ENCODE assay signal across 23 cellular contexts in genomic region chr16:66882702-66883101, GRCh38. TPM values are rescaled to one million over a fixed set of nuclear protein-coding genes. Genes with fewer than 3 reads are reported as not detected.
DNase-seq lines count a peak whose midpoint lies in the region; ATAC-seq and TF ChIP-seq lines count a peak whose summit lies in the region.
"Had no signal": no experiment of that assay in that cellular context is flagged by ENCODE, and none has a peak within 500 bp of the region (broad histone marks: within the 10 kb centered on the region; RNA-seq: fewer than 3 reads in every experiment).

No MANE protein-coding gene starts in this region.

- peaks cover 54% of the 10 kb centered on the region for H3K4me1 Mint-ChIP-seq in activated CD4-positive, alpha-beta memory T cell treated with anti-CD3 and anti-CD28 coated beads for 36 hours (ENCODE audit: low read depth)
- peaks cover 60% of the 10 kb centered on the region for H3K4me1 Mint-ChIP-seq in activated CD4-positive, alpha-beta memory T cell treated with anti-CD3 and anti-CD28 coated beads, Interleukin-2, amount 10 ng/mL, durations not matched to agents 7 days and 5 days
- H3K4me1 Mint-ChIP-seq in nephron = peaks cover 11% of the 10 kb centered on the region

- H4K20me1 ChIP-seq in BLaER1 = peaks cover 65% of the 10 kb centered on the region

- in situ Hi-C loops in Panc1 (cut with HindIII; ENCODE audit: low pct_unique_long_range_greater_than_20kb, low sequenced_read_pairs) = no loop called here

- ATAC-seq in Panc1 (no peak), GM21367 (IDR thresholded peaks at IDR 0.05; ENCODE audit: unreplicated experiment) (no peak)
- ATAC-seq: K562 had no signal

- no peaks in the 10 kb centered on the region for H3K27me3 Mint-ChIP-seq in activated CD4-positive, alpha-beta memory T cell treated with anti-CD3 and anti-CD28 coated beads for 36 hours
- H3K27me3 Mint-ChIP-seq in activated CD4-positive, alpha-beta memory T cell treated with anti-CD3 and anti-CD28 coated beads, Interleukin-2, amount 10 ng/mL, durations not matched to agents 7 days and 5 days = no peaks in the 10 kb centered on the region
- H3K27me3 Mint-ChIP-seq in nephron (ENCODE audit: low read depth) = peaks cover 15% of the 10 kb centered on the region
- H3K27me3 Mint-ChIP-seq: CD4-positive, CD25-positive, alpha-beta regulatory T cell had no signal

- H3K27me3 ChIP-seq in BLaER1 (no peaks in the 10 kb centered on the region), Panc1 (ENCODE audit: control insufficient read depth, insufficient read depth, low read length) (no peaks in the 10 kb centered on the region)

- no peak for DNase-seq in activated CD4-positive, alpha-beta memory T cell treated with anti-CD3 and anti-CD28 coated beads for 36 hours
- no peak for DNase-seq in activated CD4-positive, alpha-beta memory T cell treated with anti-CD3 and anti-CD28 coated beads, Interleukin-2, amount 10 ng/mL, durations not matched to agents 7 days and 5 days
- no peak for DNase-seq in Panc1 (ENCODE audit: low read depth, low spot score)
- no peak for DNase-seq in HuH-7.5 (ENCODE audit: low spot score)
- DNase-seq in HK-2 (ENCODE audit: unreplicated experiment) = no peak
- DNase-seq: 8988T; Caco-2; CD4-positive, CD25-positive, alpha-beta regulatory T cell; GDM1; H9; NCI-H1417; NCI-H187; NCI-H2107; NCI-H510A; NCI-H748 treated with DMSO at 0.1 percent for 48 hours; RPMI8226; SIG-M5 had no signal

- peaks cover 3% of the 10 kb centered on the region for H3K9me3 Mint-ChIP-seq in activated CD4-positive, alpha-beta memory T cell treated with anti-CD3 and anti-CD28 coated beads for 36 hours
- no peaks in the 10 kb centered on the region for H3K9me3 Mint-ChIP-seq in activated CD4-positive, alpha-beta memory T cell treated with anti-CD3 and anti-CD28 coated beads, Interleukin-2, amount 10 ng/mL, durations not matched to agents 7 days and 5 days
- H3K9me3 Mint-ChIP-seq in nephron = no peaks in the 10 kb centered on the region
- H3K9me3 Mint-ChIP-seq: CD4-positive, CD25-positive, alpha-beta regulatory T cell; H9 had no signal

- TF ChIP-seq CTCF in Panc1 (IDR thresholded peaks at IDR 0.05) = no peak
- no peak for TF ChIP-seq CTCF in nephron (IDR thresholded peaks at IDR 0.05; ENCODE audit: unreplicated experiment in 3 of 3)

- H3K9me3 ChIP-seq in BLaER1 (no peaks in the 10 kb centered on the region), Panc1 (ENCODE audit: control insufficient read depth, insufficient read depth, low read depth, low read length) (no peaks in the 10 kb centered on the region)
- H3K9me3 ChIP-seq: Caco-2 had no signal

- CTCF ChIA-PET in activated CD4-positive, alpha-beta memory T cell treated with anti-CD3 and anti-CD28 coated beads for 36 hours (lab: Charles Lee) = interaction anchor here (0.6 to 5.3 kb wide), 6 partner anchors 10 to 92 kb away, joined by 3 to 41 read pairs (median 12); partner anchors contain the start of gene NAE1
- CTCF ChIA-PET in activated CD4-positive, alpha-beta memory T cell treated with anti-CD3 and anti-CD28 coated beads, Interleukin-2, amount 10 ng/mL, durations not matched to agents 7 days and 5 days (lab: Charles Lee) = interaction anchor here (1.3 to 4.3 kb wide), 7 partner anchors 10 to 52 kb away, joined by 3 to 35 read pairs (median 13); partner anchors contain the start of gene NAE1
- CTCF ChIA-PET in Panc1 (lab: Charles Lee) = no interaction called here

- H3K4me1 ChIP-seq in BLaER1 (peaks cover 87% of the 10 kb centered on the region), Panc1 (ENCODE audit: control insufficient read depth, insufficient read depth, low read length) (peaks cover 12% of the 10 kb centered on the region; the same call in 1 of the 2 replicates)

- POLR2A ChIA-PET in activated CD4-positive, alpha-beta memory T cell treated with anti-CD3 and anti-CD28 coated beads for 36 hours (lab: Charles Lee) = interaction anchor here (0.8 to 2.7 kb wide), 2 partner anchors 10 to 118 kb away, joined by 3 to 9 read pairs; no protein-coding TSS in a partner anchor
- POLR2A ChIA-PET in activated CD4-positive, alpha-beta memory T cell treated with anti-CD3 and anti-CD28 coated beads, Interleukin-2, amount 10 ng/mL, durations not matched to agents 7 days and 5 days (lab: Charles Lee) = interaction anchor here (0.9 kb wide), 1 partner anchor 52 kb away, joined by 4 read pairs; the partner anchor contains the start of gene NAE1
- POLR2A ChIA-PET in Panc1 (lab: Charles Lee) = no interaction called here

- peak overlapping the region; percentile 45; the same call in 1 of the 2 replicates for H3K4me2 ChIP-seq in BLaER1

- no peak overlapping the region for H3K4me3 ChIP-seq in BLaER1
- no peak overlapping the region for H3K4me3 ChIP-seq in Panc1 (ENCODE audit: low read depth in 2 of 2, low read length in 2 of 2)
- H3K4me3 ChIP-seq: K562 had no signal

- H3K36me3 Mint-ChIP-seq in activated CD4-positive, alpha-beta memory T cell treated with anti-CD3 and anti-CD28 coated beads for 36 hours = peaks cover 40% of the 10 kb centered on the region
- peaks cover 26% of the 10 kb centered on the region for H3K36me3 Mint-ChIP-seq in activated CD4-positive, alpha-beta memory T cell treated with anti-CD3 and anti-CD28 coated beads, Interleukin-2, amount 10 ng/mL, durations not matched to agents 7 days and 5 days (ENCODE audit: low read depth)
- H3K36me3 Mint-ChIP-seq in nephron (ENCODE audit: low read depth) = peaks cover 22% of the 10 kb centered on the region

- intact Hi-C loops in activated CD4-positive, alpha-beta memory T cell treated with anti-CD3 and anti-CD28 coated beads for 36 hours (cut with micrococcal nuclease) = no loop called here
- intact Hi-C loops in Panc1 (cut with micrococcal nuclease; ENCODE audit: unreplicated experiment) = no loop called here

- no peak overlapping the region for H3K9ac ChIP-seq in BLaER1

- no peak overlapping the region for H3K27ac Mint-ChIP-seq in activated CD4-positive, alpha-beta memory T cell treated with anti-CD3 and anti-CD28 coated beads for 36 hours
- H3K27ac Mint-ChIP-seq in activated CD4-positive, alpha-beta memory T cell treated with anti-CD3 and anti-CD28 coated beads, Interleukin-2, amount 10 ng/mL, durations not matched to agents 7 days and 5 days = no peak overlapping the region
- H3K27ac Mint-ChIP-seq in nephron = no peak overlapping the region
- H3K27ac Mint-ChIP-seq: CD4-positive, CD25-positive, alpha-beta regulatory T cell; H9 had no signal

- TSS peak; percentile 39 for BruUV-seq in Panc1 (replicated peaks; lab: Mats Ljungman, UMichigan)

- H3K36me3 ChIP-seq in BLaER1 = peaks cover 46% of the 10 kb centered on the region
- no peaks in the 10 kb centered on the region for H3K36me3 ChIP-seq in Panc1 (ENCODE audit: control insufficient read depth, insufficient read depth, low read length)

- no peak overlapping the region for H3K27ac ChIP-seq in BLaER1
- H3K27ac ChIP-seq in Panc1 (ENCODE audit: low read length) = no peak overlapping the region

- H3K4me3 Mint-ChIP-seq in activated CD4-positive, alpha-beta memory T cell treated with anti-CD3 and anti-CD28 coated beads for 36 hours = peak overlapping the region; percentile 37
- no peak overlapping the region for H3K4me3 Mint-ChIP-seq in activated CD4-positive, alpha-beta memory T cell treated with anti-CD3 and anti-CD28 coated beads, Interleukin-2, amount 10 ng/mL, durations not matched to agents 7 days and 5 days
- H3K4me3 Mint-ChIP-seq in nephron = peak overlapping the region; percentile 17 to 54 (median 45)

RNA-seq across cellular contexts. Expression of gene PDP2, which starts 2.4 kb away (rescaled TPM):
- 10 to 100 TPM; 42.4 to 45.5 TPM for total RNA-seq in activated CD4-positive, alpha-beta memory T cell treated with anti-CD3 and anti-CD28 coated beads for 36 hours
- 10 to 100 TPM; 30.7 to 33.9 TPM for total RNA-seq in activated CD4-positive, alpha-beta memory T cell treated with anti-CD3 and anti-CD28 coated beads, Interleukin-2, amount 10 ng/mL, durations not matched to agents 7 days and 5 days
- 15.9 TPM for total RNA-seq in Panc1 (2021; ENCODE audit: unreplicated experiment)
- polyA plus RNA-seq in Panc1 (2012; ENCODE audit: insufficient read length) = 5.8 TPM

RNA-seq across cellular contexts. Expression of gene CDH16, which starts 36.0 kb away (rescaled TPM):
- total RNA-seq in activated CD4-positive, alpha-beta memory T cell treated with anti-CD3 and anti-CD28 coated beads for 36 hours = not detected
- total RNA-seq in activated CD4-positive, alpha-beta memory T cell treated with anti-CD3 and anti-CD28 coated beads, Interleukin-2, amount 10 ng/mL, durations not matched to agents 7 days and 5 days = not detected
- total RNA-seq in Panc1 (2021; ENCODE audit: unreplicated experiment) = not detected
- polyA plus RNA-seq in Panc1 (2012; ENCODE audit: insufficient read length) = not detected
- total RNA-seq: CD4-positive, CD25-positive, alpha-beta regulatory T cell; Daoy; H9; K562 had no signal
- polyA plus RNA-seq: AG04450; CD4-positive, CD25-positive, alpha-beta regulatory T cell; K562 had no signal

RNA-seq across cellular contexts. Expression of gene CA7, which starts 38.5 kb away (rescaled TPM):
- under 1 TPM in 1 of 2 experiments, not detected in 1; 0.12 TPM for total RNA-seq in activated CD4-positive, alpha-beta memory T cell treated with anti-CD3 and anti-CD28 coated beads for 36 hours
- total RNA-seq in activated CD4-positive, alpha-beta memory T cell treated with anti-CD3 and anti-CD28 coated beads, Interleukin-2, amount 10 ng/mL, durations not matched to agents 7 days and 5 days = under 1 TPM in 1 of 2 experiments, not detected in 1; 0.13 TPM
- not detected for total RNA-seq in Panc1 (2021; ENCODE audit: unreplicated experiment)
- polyA plus RNA-seq in Panc1 (2012; ENCODE audit: insufficient read length) = 0.19 TPM
- total RNA-seq: CD4-positive, CD25-positive, alpha-beta regulatory T cell; Daoy; K562 had no signal
- polyA plus RNA-seq: AG04450; CD4-positive, CD25-positive, alpha-beta regulatory T cell had no signal

RNA-seq across cellular contexts. Expression of gene RRAD, which starts 42.6 kb away (rescaled TPM):
- under 1 TPM; 0.48 to 0.65 TPM for total RNA-seq in activated CD4-positive, alpha-beta memory T cell treated with anti-CD3 and anti-CD28 coated beads for 36 hours
- total RNA-seq in activated CD4-positive, alpha-beta memory T cell treated with anti-CD3 and anti-CD28 coated beads, Interleukin-2, amount 10 ng/mL, durations not matched to agents 7 days and 5 days = 1 to 10 TPM; 1.0 to 1.3 TPM
- 4.3 TPM for total RNA-seq in Panc1 (2021; ENCODE audit: unreplicated experiment)
- 4.5 TPM for polyA plus RNA-seq in Panc1 (2012; ENCODE audit: insufficient read length)
- polyA plus RNA-seq: CD4-positive, CD25-positive, alpha-beta regulatory T cell had no signal

RNA-seq across cellular contexts. Expression of gene CIAO2B, which starts 51.5 kb away (rescaled TPM):
- 100 to 1,000 TPM; 195 to 204 TPM for total RNA-seq in activated CD4-positive, alpha-beta memory T cell treated with anti-CD3 and anti-CD28 coated beads for 36 hours
- 100 to 1,000 TPM; 116 to 121 TPM for total RNA-seq in activated CD4-positive, alpha-beta memory T cell treated with anti-CD3 and anti-CD28 coated beads, Interleukin-2, amount 10 ng/mL, durations not matched to agents 7 days and 5 days
- total RNA-seq in Panc1 (2021; ENCODE audit: unreplicated experiment) = 96.6 TPM
- 216 TPM for polyA plus RNA-seq in Panc1 (2012; ENCODE audit: insufficient read length)
